In the genomic region with DNA sequence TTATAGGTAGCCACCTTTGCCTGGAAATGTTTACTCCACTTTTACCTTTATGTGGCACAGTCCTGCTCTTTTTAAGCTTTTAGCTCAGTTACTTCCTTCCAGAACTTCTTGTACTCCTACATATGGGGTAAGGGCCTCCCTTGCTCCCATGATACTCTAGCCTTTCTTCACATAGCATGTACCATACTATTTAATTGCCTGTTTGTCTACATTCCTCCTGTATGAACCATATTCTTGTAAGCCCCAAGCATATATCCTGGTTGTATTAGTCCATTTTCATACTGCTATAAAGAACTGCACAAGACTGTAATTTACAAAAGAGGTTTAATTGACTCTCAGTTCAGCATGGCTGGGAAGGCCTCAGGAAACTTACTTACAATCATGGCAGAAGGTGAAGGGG, we compare ENCODE assay signal across 25 cellular contexts.
"Had no signal": no experiment of that assay in that cellular context is flagged by ENCODE, and none has a peak within 500 bp of the region (broad histone marks: within the 10 kb centered on the region; RNA-seq: fewer than 3 reads in every experiment).

No MANE protein-coding gene starts in this region.

- H3K4me3 ChIP-seq: dorsolateral prefrontal cortex, gastroesophageal sphincter, heart left ventricle, lung, neural progenitor cell, right lobe of liver, suprapubic skin, transverse colon had no signal

- H3K4me2 ChIP-seq: neural progenitor cell had no signal

- H3K9me3 Mint-ChIP-seq: nephron; neural progenitor cell; stimulated activated naive CD8-positive, alpha-beta T cell treated with anti-CD3 and anti-CD28 coated beads, Interleukin-15, amount 100 ng/mL, for 72 hours had no signal

- FAIRE-seq: kidney, small intestine had no signal

- H3K27ac Mint-ChIP-seq: immature natural killer cell; naive thymus-derived CD4-positive, alpha-beta T cell; nephron; neural progenitor cell; progenitor cell of endocrine pancreas; stimulated activated naive CD8-positive, alpha-beta T cell treated with anti-CD3 and anti-CD28 coated beads, Interleukin-15, amount 100 ng/mL, for 72 hours had no signal

- H3K9ac ChIP-seq: neural progenitor cell, parathyroid adenoma had no signal

- ATAC-seq: gastroesophageal sphincter; heart left ventricle; left lobe of liver; naive thymus-derived CD4-positive, alpha-beta T cell; right lobe of liver; stimulated activated naive CD8-positive, alpha-beta T cell treated with anti-CD3 and anti-CD28 coated beads, Interleukin-15, amount 100 ng/mL, for 72 hours had no signal

- H3K27ac ChIP-seq: dorsolateral prefrontal cortex, gastroesophageal sphincter, heart left ventricle, neural progenitor cell, parathyroid adenoma, right lobe of liver, suprapubic skin, transverse colon had no signal

- H3K9me3 ChIP-seq: gastroesophageal sphincter, heart left ventricle, right lobe of liver, suprapubic skin, transverse colon had no signal

- H3K36me3 ChIP-seq: gastroesophageal sphincter, heart left ventricle, neural progenitor cell, right lobe of liver, suprapubic skin, transverse colon had no signal

- H3K79me2 ChIP-seq: parathyroid adenoma had no signal

- H3K4me1 ChIP-seq: gastroesophageal sphincter, heart left ventricle, neural progenitor cell, parathyroid adenoma, right lobe of liver, suprapubic skin, transverse colon had no signal

- H3K4me1 Mint-ChIP-seq: immature natural killer cell; naive thymus-derived CD4-positive, alpha-beta T cell; nephron; stimulated activated naive CD8-positive, alpha-beta T cell treated with anti-CD3 and anti-CD28 coated beads, Interleukin-15, amount 100 ng/mL, for 72 hours had no signal

- DNase-seq: dorsolateral prefrontal cortex; effector CD4-positive, alpha-beta T cell; erythroblast; heart left ventricle; hypothalamus; immature natural killer cell; kidney; mesendoderm; midbrain; naive thymus-derived CD4-positive, alpha-beta T cell; right lobe of liver; small intestine; stimulated activated CD4-positive, alpha-beta T cell treated with anti-CD3 and anti-CD28 coated beads, Interleukin-15, amount 100 ng/mL, for 24 hours; stimulated activated CD4-positive, alpha-beta T cell treated with anti-CD3 and anti-CD28 coated beads, Interleukin-2, amount 100 ng/mL, for 48 hours; stimulated activated naive CD4-positive, alpha-beta T cell; stimulated activated naive CD8-positive, alpha-beta T cell treated with anti-CD3 and anti-CD28 coated beads, Interleukin-15, amount 100 ng/mL, for 72 hours; transverse colon had no signal

- H3K36me3 Mint-ChIP-seq: immature natural killer cell; naive thymus-derived CD4-positive, alpha-beta T cell; neural progenitor cell had no signal

- H3K27me3 ChIP-seq: dorsolateral prefrontal cortex, gastroesophageal sphincter, heart left ventricle, neural progenitor cell, right lobe of liver, suprapubic skin, transverse colon had no signal

- H2AFZ ChIP-seq: neural progenitor cell, parathyroid adenoma had no signal

- H3K4me3 Mint-ChIP-seq: immature natural killer cell; naive thymus-derived CD4-positive, alpha-beta T cell; nephron; neural progenitor cell; stimulated activated naive CD8-positive, alpha-beta T cell treated with anti-CD3 and anti-CD28 coated beads, Interleukin-15, amount 100 ng/mL, for 72 hours had no signal

- H3K27me3 Mint-ChIP-seq: progenitor cell of endocrine pancreas; stimulated activated naive CD8-positive, alpha-beta T cell treated with anti-CD3 and anti-CD28 coated beads, Interleukin-15, amount 100 ng/mL, for 72 hours had no signal
